Comparison of ENCODE assay signal across 23 cellular contexts in the genomic region with DNA sequence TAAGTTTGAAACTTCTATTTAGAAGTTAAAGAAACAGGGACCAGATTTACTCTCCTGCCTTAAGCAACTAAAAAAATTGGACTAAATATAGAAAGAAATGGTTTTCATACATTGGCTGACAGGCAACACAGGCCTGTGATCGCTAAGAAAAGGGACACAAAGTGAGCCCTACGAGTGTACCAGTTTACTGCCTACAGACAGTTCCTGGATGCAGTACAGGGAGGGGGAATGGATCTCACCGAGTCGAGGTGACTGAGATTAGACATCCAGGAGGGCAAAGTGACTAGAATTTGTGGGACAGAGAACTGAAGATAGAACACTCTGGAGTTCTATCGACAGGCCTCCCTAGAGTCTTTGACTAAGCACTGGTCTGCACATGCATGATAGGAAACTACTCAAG.
"Had no signal": no experiment of that assay in that cellular context is flagged by ENCODE, and none has a peak within 500 bp of the region (broad histone marks: within the 10 kb centered on the region; RNA-seq: fewer than 3 reads in every experiment).

No MANE protein-coding gene starts in this region.

- DNase-seq: hypothalamus; immature natural killer cell; kidney; lower lobe of right lung; mammary epithelial cell; mesenchymal stem cell; naive thymus-derived CD8-positive, alpha-beta T cell; occipital lobe; psoas muscle; right lobe of liver; stimulated activated CD4-positive, alpha-beta T cell treated with anti-CD3 and anti-CD28 coated beads, Interleukin-2, amount 100 ng/mL, for 24 hours; stimulated activated CD4-positive, alpha-beta T cell treated with anti-CD3 and anti-CD28 coated beads, Interleukin-4, amount 100 ng/mL, for 1 hour; stimulated activated naive B cell treated with anti-CD40 and anti-IgM and Interleukin-4, amounts not matched to agents 10 μg/mL and 1 μg/mL and 100 μg/mL, for 72 hours; stimulated activated naive CD8-positive, alpha-beta T cell treated with anti-CD3 and anti-CD28 coated beads, Interleukin-15, Interleukin-2, amounts not matched to agents 100 U/mL and 50 U/mL, for 24 hours; stomach; testis; thyroid gland; transverse colon; upper lobe of left lung had no signal

- H3K27ac ChIP-seq: lower lobe of right lung, neural progenitor cell, neutrophil, parathyroid adenoma, psoas muscle, right lobe of liver, stomach, testis, thyroid gland, transverse colon, upper lobe of left lung, vagina had no signal

- ATAC-seq: lower lobe of right lung; naive thymus-derived CD8-positive, alpha-beta T cell; psoas muscle; right lobe of liver; stimulated activated naive B cell treated with anti-CD40 and anti-IgM and Interleukin-4, amounts not matched to agents 10 μg/mL and 1 μg/mL and 100 μg/mL, for 72 hours; stimulated activated naive CD8-positive, alpha-beta T cell treated with anti-CD3 and anti-CD28 coated beads, Interleukin-15, Interleukin-2, amounts not matched to agents 100 U/mL and 50 U/mL, for 24 hours had no signal
